ENCODE assay signal across 8 cellular contexts in genomic region chr10:47705698-47706414, GRCh38. TPM values are rescaled to one million over a fixed set of nuclear protein-coding genes. Genes with fewer than 3 reads are reported as not detected.
DNase-seq lines count a peak whose midpoint lies in the region; ATAC-seq, FAIRE-seq and TF ChIP-seq lines count a peak whose summit lies in the region.
"Not testable (repeated sequence)": the region's sequence is repeated elsewhere in the genome, so short reads cannot be mapped to it uniquely, and the experiment has no call there.

No MANE protein-coding gene starts in this region.

- H3T11ph ChIP-seq in H9 (ENCODE audit: low read length) = not testable (repeated sequence)

- not testable (repeated sequence) for H3K9me3 ChIP-seq in ES-I3 (ENCODE audit: control insufficient read depth, insufficient read depth, low read length); H9 (ENCODE audit: control insufficient read depth, low read depth, low read length); astrocyte (ENCODE audit: insufficient read depth, low read depth, low read length)

- H3K4me2 ChIP-seq in H9 (ENCODE audit: insufficient read depth, insufficient read length, low read length); astrocyte (ENCODE audit: low read length): not testable (repeated sequence)

- not testable (repeated sequence) for H3K27ac Mint-ChIP-seq in H9; astrocyte (ENCODE audit: unreplicated experiment); stimulated activated naive B cell treated with anti-CD40 and anti-IgM and Interleukin-4, amounts not matched to agents 10 μg/mL and 1 μg/mL and 100 μg/mL, for 72 hours

- not testable (repeated sequence) for H4K8ac ChIP-seq in H9 (replicated peaks; ENCODE audit: insufficient read length, low read depth, low read length)

- H2BK20ac ChIP-seq in H9 (ENCODE audit: low read depth, low read length, poor library complexity, severe bottlenecking) = not testable (repeated sequence)

- peak; percentile 100 for ATAC-seq in left cardiac atrium
- peak; percentile 99 for ATAC-seq in stimulated activated naive B cell treated with anti-CD40 and anti-IgM and Interleukin-4, amounts not matched to agents 10 μg/mL and 1 μg/mL and 100 μg/mL, for 72 hours (replicated peaks)

- H3K14ac ChIP-seq in H9 (ENCODE audit: insufficient read depth, low read length) = not testable (repeated sequence)

- H3K23ac ChIP-seq in H9 (ENCODE audit: insufficient read length, low read depth, low read length) = not testable (repeated sequence)

- not testable (repeated sequence) for H2BK15ac ChIP-seq in H9 (ENCODE audit: low read depth, low read length)

- H3K79me1 ChIP-seq in H9 (ENCODE audit: insufficient read depth, low read depth, low read length, poor library complexity, severe bottlenecking) = not testable (repeated sequence)

- not testable (repeated sequence) for H3K4ac ChIP-seq in H9 (ENCODE audit: low read depth, low read length)

- H3K4me1 Mint-ChIP-seq in H9; astrocyte (ENCODE audit: low read depth, unreplicated experiment); stimulated activated naive B cell treated with anti-CD40 and anti-IgM and Interleukin-4, amounts not matched to agents 10 μg/mL and 1 μg/mL and 100 μg/mL, for 72 hours: not testable (repeated sequence)

- H3K27me3 Mint-ChIP-seq in H9 (ENCODE audit: low read depth); astrocyte (ENCODE audit: low read depth, unreplicated experiment); stimulated activated naive B cell treated with anti-CD40 and anti-IgM and Interleukin-4, amounts not matched to agents 10 μg/mL and 1 μg/mL and 100 μg/mL, for 72 hours: not testable (repeated sequence)

- not testable (repeated sequence) for H3K36me3 Mint-ChIP-seq in H9 (ENCODE audit: insufficient read depth in 1 of 3, low read depth in 3 of 3); astrocyte (ENCODE audit: low read depth, unreplicated experiment); stimulated activated naive B cell treated with anti-CD40 and anti-IgM and Interleukin-4, amounts not matched to agents 10 μg/mL and 1 μg/mL and 100 μg/mL, for 72 hours

- not testable (repeated sequence) for H3K4me1 ChIP-seq in ES-I3 (ENCODE audit: insufficient read depth, low read length); H9 (ENCODE audit: insufficient read depth, low read length); astrocyte (ENCODE audit: insufficient read depth, low read length)

- H4K20me1 ChIP-seq in H9 (ENCODE audit: control insufficient read depth, insufficient read depth, insufficient read length); astrocyte (ENCODE audit: insufficient read depth, low read length): not testable (repeated sequence)

- H3K36me3 ChIP-seq in ES-I3 (ENCODE audit: insufficient read depth, low read length); astrocyte (ENCODE audit: insufficient read depth, low read length): not testable (repeated sequence)

- H3K79me2 ChIP-seq in H9 (ENCODE audit: insufficient read depth, low read length); astrocyte (ENCODE audit: insufficient read depth, low read length): not testable (repeated sequence)

- DNase-seq in H9; astrocyte (ENCODE audit: low read depth): not testable (repeated sequence)
- DNase-seq in HT1080 (ENCODE audit: low read depth) (peak; percentile 0), left cardiac atrium (peak; percentile 77), posterior cingulate gyrus (peak; percentile 59 to 92 (median 79))
- peak; percentile 60 for DNase-seq in activated CD4-positive, alpha-beta T cell treated with anti-CD3 and anti-CD28 coated beads for 1 hour
- peak; percentile 55 for DNase-seq in stimulated activated naive B cell treated with anti-CD40 and anti-IgM and Interleukin-4, amounts not matched to agents 10 μg/mL and 1 μg/mL and 100 μg/mL, for 72 hours

- WGBS in H9 (ENCODE audit: extremely low coverage, insufficient read length, low lambda C conversion rate) = no CpG with 5 or more reads among the region's 66 CpGs

- H4K5ac ChIP-seq in H9 (ENCODE audit: insufficient read length, low read depth, low read length) = not testable (repeated sequence)

- H4K91ac ChIP-seq in H9 (ENCODE audit: insufficient read length, low read depth, low read length) = not testable (repeated sequence)

- intact Hi-C loops in left cardiac atrium (cut with DNase I); posterior cingulate gyrus (cut with DNase I): not testable (repeated sequence)

- not testable (repeated sequence) for H3K27me3 ChIP-seq in H9 (ENCODE audit: insufficient read depth, low read length); astrocyte (ENCODE audit: insufficient read depth, low read length)

- H3K4me3 ChIP-seq in astrocyte (ENCODE audit: insufficient read depth, low read depth, low read length) = peak overlapping the region; percentile 46

- not testable (repeated sequence) for TF ChIP-seq CTCF in H9 (conservative IDR thresholded peaks at IDR 0.05); astrocyte (IDR thresholded peaks at IDR 0.05; ENCODE audit: insufficient read depth, low read depth, low read length)

- not testable (repeated sequence) for H3K9me3 Mint-ChIP-seq in H9; astrocyte (ENCODE audit: unreplicated experiment); stimulated activated naive B cell treated with anti-CD40 and anti-IgM and Interleukin-4, amounts not matched to agents 10 μg/mL and 1 μg/mL and 100 μg/mL, for 72 hours

- H2BK120ac ChIP-seq in H9 (ENCODE audit: low read depth, low read length, poor library complexity, severe bottlenecking) = not testable (repeated sequence)

- not testable (repeated sequence) for H3K18ac ChIP-seq in H9 (ENCODE audit: insufficient read length, low read depth, low read length)

- H2AK5ac ChIP-seq in H9 (ENCODE audit: insufficient read length, low read length) = not testable (repeated sequence)

- H2BK12ac ChIP-seq in H9 (ENCODE audit: insufficient read length, low read depth, low read length) = not testable (repeated sequence)

- not testable (repeated sequence) for H2AFZ ChIP-seq in H9 (ENCODE audit: low read length); astrocyte (ENCODE audit: low read depth, low read length)

- not testable (repeated sequence) for H3K56ac ChIP-seq in H9 (ENCODE audit: insufficient read length, low read depth, low read length)

- not testable (repeated sequence) for H3K27ac ChIP-seq in H9 (ENCODE audit: insufficient read length, low read depth, low read length); astrocyte (ENCODE audit: low read depth, low read length)

- H3K23me2 ChIP-seq in H9 (ENCODE audit: insufficient read length, low read depth, low read length, poor library complexity, severe bottlenecking) = not testable (repeated sequence)

- H3K4me3 Mint-ChIP-seq in H9 (peak overlapping the region; percentile 52 to 73), astrocyte (ENCODE audit: unreplicated experiment) (peak overlapping the region; percentile 75)
- peak overlapping the region; percentile 44 to 59 for H3K4me3 Mint-ChIP-seq in stimulated activated naive B cell treated with anti-CD40 and anti-IgM and Interleukin-4, amounts not matched to agents 10 μg/mL and 1 μg/mL and 100 μg/mL, for 72 hours

- FAIRE-seq in astrocyte (lab: Jason Lieb, UNC) = not testable (repeated sequence)

- peak overlapping the region; percentile 35; the same call in 1 of the 2 replicates for H3K9ac ChIP-seq in ES-I3 (ENCODE audit: low read depth, low read length)
- H3K9ac ChIP-seq in H9 (ENCODE audit: extremely low read depth, insufficient read length, low read length); astrocyte (ENCODE audit: low read length): not testable (repeated sequence)

- not testable (repeated sequence) for H2BK5ac ChIP-seq in H9 (ENCODE audit: insufficient read length, low read length)

RNA-seq across cellular contexts. Expression of gene SYT15B, which starts 57.5 kb away (rescaled TPM):
- total RNA-seq in H9 (2021) = 0.24 TPM in 1 of 2 replicates, not detected in the other
- total RNA-seq in HT1080 (2014; rRNA removed; shearing (Covaris generic)) = not detected in 2 replicates
- 0.06 TPM in 1 of 2 replicates, not detected in the other for polyA plus RNA-seq in HT1080 (2015; cell fraction: cytosol; rRNA removed)
- polyA plus RNA-seq in HT1080 (2015; cell fraction: nucleus; rRNA removed) = 0.02 and 0.15 TPM in 2 replicates
- 1.5 and 1.7 TPM in 2 replicates for total RNA-seq in astrocyte
- total RNA-seq in left cardiac atrium = 1 to 10 TPM; 1.6 to 3.8 TPM
